In the genomic region with DNA sequence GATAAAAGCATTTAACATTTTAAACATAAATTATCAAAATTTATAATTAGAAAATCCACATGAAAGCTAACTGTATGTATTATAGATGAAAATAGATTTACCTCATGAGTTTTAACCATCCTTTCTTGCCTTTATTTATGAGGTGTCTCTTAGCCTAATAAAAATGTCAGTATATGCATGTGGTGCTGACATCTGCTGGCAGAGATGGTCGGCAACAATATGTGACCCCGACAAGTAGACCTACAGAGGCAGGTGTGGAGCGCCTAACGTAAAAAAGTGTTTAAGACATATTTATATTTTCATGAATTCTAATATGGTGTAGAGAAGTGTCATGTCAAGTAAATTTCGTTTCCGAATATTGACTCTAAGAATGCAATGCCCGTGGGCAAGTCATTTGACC, we compare ENCODE assay signal across 8 cellular contexts.
A peak's percentile ranks its signal among the peaks of the same experiment; 100 is the strongest.
DNase-seq lines count a peak whose midpoint lies in the region; ATAC-seq and TF ChIP-seq lines count a peak whose summit lies in the region.

No MANE protein-coding gene starts in this region.

- H3K27ac ChIP-seq in esophagus squamous epithelium: no peak overlapping the region
- H3K27ac ChIP-seq in prostate gland: no peak overlapping the region

- H3K36me3 ChIP-seq in esophagus squamous epithelium (no peaks in the 10 kb centered on the region), prostate gland (no peaks in the 10 kb centered on the region)

- H3K9me3 ChIP-seq in esophagus squamous epithelium (no peaks in the 10 kb centered on the region), prostate gland (no peaks in the 10 kb centered on the region)

- H3K27me3 ChIP-seq in esophagus squamous epithelium (no peaks in the 10 kb centered on the region), prostate gland (replicated peaks; ENCODE audit: insufficient read depth) (no peaks in the 10 kb centered on the region)

- no peak for ATAC-seq in GM18909 (IDR thresholded peaks at IDR 0.05; ENCODE audit: poor library complexity, unreplicated experiment)

- intact Hi-C loops in esophagus squamous epithelium (cut with DNase I) (no loop called here), prostate gland (cut with DNase I) (no loop called here)

- H3K4me3 Mint-ChIP-seq in osteocyte (ENCODE audit: unreplicated experiment): no peak overlapping the region

- 41 to 48% methylated on average over 7 of the region's 7 CpGs for WGBS in esophagus squamous epithelium, 2 donors
- WGBS in prostate gland: 39% methylated on average over 7 of the region's 7 CpGs

- TF ChIP-seq POLR2A in esophagus squamous epithelium (IDR thresholded peaks at IDR 0.05) (no peak), prostate gland (IDR thresholded peaks at IDR 0.05) (no peak)

- no peaks in the 10 kb centered on the region for H3K4me1 Mint-ChIP-seq in osteocyte (ENCODE audit: unreplicated experiment)

- no peaks in the 10 kb centered on the region for H3K36me3 Mint-ChIP-seq in osteocyte (ENCODE audit: unreplicated experiment)

- H3K4me3 ChIP-seq in astrocyte of the cerebellum (ENCODE audit: low read depth, low read length) (no peak overlapping the region), esophagus squamous epithelium (no peak overlapping the region), prostate gland (no peak overlapping the region)

- peaks cover 3% of the 10 kb centered on the region for H3K27me3 Mint-ChIP-seq in osteocyte (ENCODE audit: unreplicated experiment)

- in situ Hi-C loops in astrocyte of the cerebellum (cut with HindIII; ENCODE audit: low sequenced_read_pairs): no loop called here

- peak; percentile 31 for DNase-seq in DMS 273 (lab: John Stamatoyannopoulos, UW; ENCODE audit: unreplicated experiment)
- no peak for DNase-seq in DMS 273 treated with DMSO at 0.1 percent for 48 hours (lab: John Stamatoyannopoulos, UW)
- DNase-seq in astrocyte of the cerebellum (ENCODE audit: low read depth): no peak
- no peak for DNase-seq in osteocyte (ENCODE audit: extremely low spot score, unreplicated experiment)
- no peak for DNase-seq in esophagus squamous epithelium (lab: John Stamatoyannopoulos, UW)
- no peak for DNase-seq in prostate gland (ENCODE audit: low spot score)

- no peaks in the 10 kb centered on the region for H3K4me1 ChIP-seq in esophagus squamous epithelium
- no peaks in the 10 kb centered on the region for H3K4me1 ChIP-seq in prostate gland (replicated peaks)

- H3K27ac Mint-ChIP-seq in osteocyte (ENCODE audit: unreplicated experiment): no peak overlapping the region

- no peaks in the 10 kb centered on the region for H3K9me3 Mint-ChIP-seq in osteocyte (ENCODE audit: unreplicated experiment)

- TF ChIP-seq CTCF in LNCAP (IDR thresholded peaks at IDR 0.05): peak; percentile 61
- peak; percentile 45 for TF ChIP-seq CTCF in astrocyte of the cerebellum (IDR thresholded peaks at IDR 0.05; ENCODE audit: low read depth, low read length, missing control alignments)
- TF ChIP-seq CTCF in osteocyte (IDR thresholded peaks at IDR 0.05): peak; percentile 51
- TF ChIP-seq CTCF in esophagus squamous epithelium (IDR thresholded peaks at IDR 0.05): no peak
- peak in 1 of 4 experiments; percentile 15 for TF ChIP-seq CTCF in prostate gland (IDR thresholded peaks at IDR 0.05)

Comparison
In these comparisons a context has a peak if more than half of its experiments do, and no peak if none do; other contexts are left out.
1. CTCF ChIP-seq: peak in LNCAP (single experiment), astrocyte of the cerebellum (single experiment) and osteocyte (single experiment); none in esophagus squamous epithelium (0 of 6).